In the genomic region with DNA sequence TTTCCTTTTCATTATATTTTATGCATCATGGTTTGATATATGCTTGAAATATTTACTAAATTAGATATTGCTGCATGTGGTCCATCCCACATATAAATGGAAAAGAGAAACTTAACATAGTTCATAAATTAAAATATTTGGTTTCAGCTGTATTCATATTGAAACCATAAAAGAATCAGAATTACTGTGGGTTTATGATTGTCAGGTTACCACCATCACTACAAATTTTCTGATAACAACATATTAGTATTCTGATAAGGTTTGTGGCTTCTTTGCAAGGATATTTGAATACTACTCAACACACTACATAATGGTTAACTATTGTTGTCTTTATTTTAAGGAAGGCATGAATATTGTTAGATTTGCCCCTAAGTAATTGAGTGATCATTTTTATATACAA, we compare ENCODE assay signal across 21 cellular contexts.
DNase-seq lines count a peak whose midpoint lies in the region; ATAC-seq and TF ChIP-seq lines count a peak whose summit lies in the region.
"Had no signal": no experiment of that assay in that cellular context is flagged by ENCODE, and none has a peak within 500 bp of the region (broad histone marks: within the 10 kb centered on the region; RNA-seq: fewer than 3 reads in every experiment).

No MANE protein-coding gene starts in this region.

- no peak for DNase-seq in stimulated activated CD4-positive, alpha-beta T cell treated with anti-CD3 and anti-CD28 coated beads, Interleukin-1b, Interleukin-23, amount 100 ng/mL, for 48 hours
- DNase-seq in sigmoid colon (no peak), GM19240 (ENCODE audit: insufficient read length, low spot score) (no peak), pons (ENCODE audit: low spot score) (no peak)
- DNase-seq: activated CD8-positive, alpha-beta T cell treated with anti-CD3 and anti-CD28 coated beads, Interleukin-2, amount 10 ng/mL, durations not matched to agents 7 days and 5 days; CD4-positive, alpha-beta T cell; foreskin fibroblast; mammary epithelial cell; NCI-H1105; NCI-H2107; NCI-H526 treated with DMSO at 0.1 percent for 48 hours; pancreas; stimulated activated CD4-positive, alpha-beta T cell treated with anti-CD3 and anti-CD28 coated beads, Interleukin-2, amount 100 ng/mL, for 24 hours; uterus; WERI-Rb-1 had no signal

- no peak for TF ChIP-seq CTCF in sigmoid colon (IDR thresholded peaks at IDR 0.05)

- peaks cover 0 to 10% (median 0%) of the 10 kb centered on the region in 4 donors for H3K4me1 ChIP-seq in sigmoid colon
- H3K4me1 ChIP-seq: breast epithelium, pancreas, uterus had no signal

- no peaks in the 10 kb centered on the region for H3K27me3 ChIP-seq in sigmoid colon
- H3K27me3 ChIP-seq: breast epithelium, pancreas, uterus had no signal

- no peaks in the 10 kb centered on the region for H3K36me3 ChIP-seq in sigmoid colon
- H3K36me3 ChIP-seq: breast epithelium, pancreas, uterus, WERI-Rb-1 had no signal

- H3K27ac ChIP-seq in sigmoid colon: no peak overlapping the region
- H3K27ac ChIP-seq: breast epithelium, KMS-11, pancreas, uterus, WERI-Rb-1 had no signal

- TF ChIP-seq POLR2A in sigmoid colon (IDR thresholded peaks at IDR 0.05): no peak

- intact Hi-C loops in sigmoid colon (cut with DNase I): no loop called here

- no peak for TF ChIP-seq EP300 in sigmoid colon (IDR thresholded peaks at IDR 0.05)

- peak; percentile 65 for ATAC-seq in GM18517 (IDR thresholded peaks at IDR 0.05; ENCODE audit: unreplicated experiment)
- peak; percentile 54 for ATAC-seq in GM19351 (IDR thresholded peaks at IDR 0.05; ENCODE audit: unreplicated experiment)
- peak; percentile 51 for ATAC-seq in HG02885 (IDR thresholded peaks at IDR 0.05; ENCODE audit: poor library complexity, unreplicated experiment)
- ATAC-seq in HG03520 (IDR thresholded peaks at IDR 0.05; ENCODE audit: unreplicated experiment): peak; percentile 66
- ATAC-seq: activated CD8-positive, alpha-beta T cell treated with anti-CD3 and anti-CD28 coated beads, Interleukin-2, amount 10 ng/mL, durations not matched to agents 7 days and 5 days; pancreas had no signal

- H3K9me3 ChIP-seq in sigmoid colon: no peaks in the 10 kb centered on the region
- H3K9me3 ChIP-seq: breast epithelium, pancreas, uterus had no signal

- no peak overlapping the region for H3K4me3 ChIP-seq in sigmoid colon
- H3K4me3 ChIP-seq: breast epithelium, pancreas, uterus had no signal
